Comparison of ENCODE assay signal across 31 cellular contexts in genomic region chr6:133423242-133423641, GRCh38.
"Had no signal": no experiment of that assay in that cellular context is flagged by ENCODE, and none has a peak within 500 bp of the region (broad histone marks: within the 10 kb centered on the region; RNA-seq: fewer than 3 reads in every experiment).

No MANE protein-coding gene starts in this region.

- H3K27ac ChIP-seq: esophagus muscularis mucosa, foreskin keratinocyte, gastroesophageal sphincter had no signal

- H3K36me3 ChIP-seq: esophagus muscularis mucosa, gastroesophageal sphincter had no signal

- DNase-seq: activated CD4-positive, alpha-beta memory T cell treated with anti-CD3 and anti-CD28 coated beads for 36 hours; activated CD4-positive, alpha-beta T cell treated with anti-CD3 and anti-CD28 coated beads for 36 hours; activated CD4-positive, alpha-beta T cell treated with anti-CD3 and anti-CD28 coated beads, Interleukin-2, amount 10 ng/mL, durations not matched to agents 24 days and 14 days; activated CD4-positive, CD25-positive, alpha-beta regulatory T cell; activated CD4-positive, CD25-positive, alpha-beta regulatory T cell treated with anti-CD3 and anti-CD28 coated beads, Interleukin-2, amount 50 U/mL, for 72 hours; activated CD8-positive, alpha-beta memory T cell treated with anti-CD3 and anti-CD28 coated beads, Interleukin-2, amount 50 U/mL, for 48 hours; activated CD8-positive, alpha-beta T cell treated with anti-CD3 and anti-CD28 coated beads, Interleukin-2, amount 10 ng/mL, durations not matched to agents 7 days and 5 days; activated gamma-delta T cell; activated naive CD4-positive, alpha-beta T cell; activated naive CD4-positive, alpha-beta T cell treated with anti-CD3 and anti-CD28 coated beads, Interleukin-2, amount 50 U/mL, for 16 hours; activated T-cell treated with anti-CD3 and anti-CD28 coated beads for 4 hours; activated T-cell treated with anti-CD3 and anti-CD28 coated beads, Interleukin-2, amount 50 U/mL, for 24 hours; activated T-cell treated with anti-CD3 and anti-CD28 coated beads, Interleukin-2, amount 50 U/mL, for 72 hours; amniotic stem cell; anterior cingulate cortex; caudate nucleus; cortex of kidney; dermis blood vessel endothelial cell; effector CD4-positive, alpha-beta T cell; effector memory CD8-positive, alpha-beta T cell; erythroblast; foreskin keratinocyte; T-helper 1 cell; T-helper 17 cell; T1000 had no signal

- FAIRE-seq: astrocyte, colon had no signal

- H3K4me3 Mint-ChIP-seq: activated CD4-positive, alpha-beta memory T cell treated with anti-CD3 and anti-CD28 coated beads for 36 hours; activated CD4-positive, alpha-beta T cell treated with anti-CD3 and anti-CD28 coated beads for 36 hours; activated CD4-positive, alpha-beta T cell treated with anti-CD3 and anti-CD28 coated beads, Interleukin-2, amount 10 ng/mL, durations not matched to agents 24 days and 14 days; activated CD8-positive, alpha-beta T cell treated with anti-CD3 and anti-CD28 coated beads, Interleukin-2, amount 10 ng/mL, durations not matched to agents 7 days and 5 days; activated naive CD8-positive, alpha-beta T cell; activated T-cell treated with anti-CD3 and anti-CD28 coated beads, Interleukin-2, amount 50 U/mL, for 24 hours; activated T-cell treated with anti-CD3 and anti-CD28 coated beads, Interleukin-2, amount 50 U/mL, for 72 hours; effector memory CD8-positive, alpha-beta T cell; T-helper 17 cell; T-helper 2 cell treated with Interferon-gamma antibody and Interleukin-4, amounts not matched to agents 5 μg/mL and 100 μg/mL, for 36 hours had no signal

- H3K27ac Mint-ChIP-seq: activated CD4-positive, alpha-beta memory T cell treated with anti-CD3 and anti-CD28 coated beads for 36 hours; activated CD4-positive, alpha-beta T cell treated with anti-CD3 and anti-CD28 coated beads for 36 hours; activated CD4-positive, alpha-beta T cell treated with anti-CD3 and anti-CD28 coated beads, Interleukin-2, amount 10 ng/mL, durations not matched to agents 24 days and 14 days; activated CD8-positive, alpha-beta T cell treated with anti-CD3 and anti-CD28 coated beads, Interleukin-2, amount 10 ng/mL, durations not matched to agents 7 days and 5 days; activated naive CD8-positive, alpha-beta T cell; activated T-cell treated with anti-CD3 and anti-CD28 coated beads, Interleukin-2, amount 50 U/mL, for 24 hours; activated T-cell treated with anti-CD3 and anti-CD28 coated beads, Interleukin-2, amount 50 U/mL, for 72 hours; effector memory CD8-positive, alpha-beta T cell; T-helper 17 cell; T-helper 2 cell treated with Interferon-gamma antibody and Interleukin-4, amounts not matched to agents 5 μg/mL and 100 μg/mL, for 36 hours had no signal

- H3K27me3 ChIP-seq: esophagus muscularis mucosa, foreskin keratinocyte, gastroesophageal sphincter had no signal

- H3K27me3 Mint-ChIP-seq: activated CD4-positive, alpha-beta memory T cell treated with anti-CD3 and anti-CD28 coated beads for 36 hours; activated CD4-positive, alpha-beta T cell treated with anti-CD3 and anti-CD28 coated beads for 36 hours; activated CD4-positive, alpha-beta T cell treated with anti-CD3 and anti-CD28 coated beads, Interleukin-2, amount 10 ng/mL, durations not matched to agents 24 days and 14 days; activated T-cell treated with anti-CD3 and anti-CD28 coated beads, Interleukin-2, amount 50 U/mL, for 24 hours; effector memory CD8-positive, alpha-beta T cell; T-helper 17 cell had no signal

- H3K36me3 Mint-ChIP-seq: activated CD4-positive, alpha-beta memory T cell treated with anti-CD3 and anti-CD28 coated beads for 36 hours; activated naive CD8-positive, alpha-beta T cell had no signal

- H3K4me1 Mint-ChIP-seq: activated CD4-positive, alpha-beta T cell treated with anti-CD3 and anti-CD28 coated beads for 36 hours; activated CD4-positive, alpha-beta T cell treated with anti-CD3 and anti-CD28 coated beads, Interleukin-2, amount 10 ng/mL, durations not matched to agents 24 days and 14 days; T-helper 17 cell had no signal

- H3K9me3 Mint-ChIP-seq: activated CD4-positive, alpha-beta memory T cell treated with anti-CD3 and anti-CD28 coated beads for 36 hours; activated CD4-positive, alpha-beta T cell treated with anti-CD3 and anti-CD28 coated beads, Interleukin-2, amount 10 ng/mL, durations not matched to agents 24 days and 14 days; activated T-cell treated with anti-CD3 and anti-CD28 coated beads, Interleukin-2, amount 50 U/mL, for 24 hours; T-helper 2 cell treated with Interferon-gamma antibody and Interleukin-4, amounts not matched to agents 5 μg/mL and 100 μg/mL, for 36 hours had no signal

- H3K4me1 ChIP-seq: esophagus muscularis mucosa, foreskin keratinocyte, gastroesophageal sphincter had no signal

- ATAC-seq: activated CD4-positive, alpha-beta T cell treated with anti-CD3 and anti-CD28 coated beads for 36 hours; activated CD8-positive, alpha-beta T cell treated with anti-CD3 and anti-CD28 coated beads, Interleukin-2, amount 10 ng/mL, durations not matched to agents 7 days and 5 days; activated T-cell treated with anti-CD3 and anti-CD28 coated beads, Interleukin-2, amount 50 U/mL, for 72 hours; effector memory CD8-positive, alpha-beta T cell; foreskin keratinocyte; gastroesophageal sphincter; T-helper 17 cell had no signal

- H3K4me3 ChIP-seq: esophagus muscularis mucosa, gastroesophageal sphincter had no signal

- H3K9me3 ChIP-seq: esophagus muscularis mucosa, gastroesophageal sphincter had no signal
